In the genomic region with DNA sequence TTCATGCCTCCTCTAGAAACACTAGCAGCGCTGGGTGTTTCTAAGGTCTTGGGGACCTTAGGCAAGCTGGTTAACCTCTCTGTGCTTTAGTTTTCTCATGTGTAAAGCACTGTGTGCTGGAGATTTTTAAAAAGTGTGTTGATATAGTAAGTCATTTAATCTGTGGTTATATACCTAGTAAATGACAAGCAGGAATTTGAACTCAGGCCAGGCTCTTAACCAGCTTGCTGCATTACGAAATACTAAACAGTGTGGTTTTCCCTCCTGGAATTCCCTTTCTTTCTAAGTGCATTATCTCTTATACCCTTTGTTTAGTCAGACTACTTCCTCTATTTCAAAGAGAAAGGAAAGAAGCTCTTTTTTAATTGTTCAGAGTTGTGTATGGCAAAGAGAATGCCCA, we compare ENCODE assay signal across 11 cellular contexts. TPM values are rescaled to one million over a fixed set of nuclear protein-coding genes. Genes with fewer than 3 reads are reported as not detected.
DNase-seq lines count a peak whose midpoint lies in the region; ATAC-seq and TF ChIP-seq lines count a peak whose summit lies in the region.
"Had no signal": no experiment of that assay in that cellular context is flagged by ENCODE, and none has a peak within 500 bp of the region (broad histone marks: within the 10 kb centered on the region; RNA-seq: fewer than 3 reads in every experiment).

No MANE protein-coding gene starts in this region.

- POLR2A ChIA-PET in activated CD4-positive, alpha-beta T cell treated with anti-CD3 and anti-CD28 coated beads, Interleukin-2, amount 10 ng/mL, durations not matched to agents 7 days and 5 days (lab: Charles Lee): no interaction called here

- DNase-seq in SKM-1 treated with dmso at 0.1 percent for 144 hours (lab: John Stamatoyannopoulos, UW; ENCODE audit: unreplicated experiment) (peak; percentile 3), SKM-1 (lab: John Stamatoyannopoulos, UW; ENCODE audit: unreplicated experiment) (no peak), adipocyte (ENCODE audit: low read depth) (peak; percentile 71), kidney epithelial cell (ENCODE audit: low read depth) (peak; percentile 60), upper lobe of right lung (no peak), NCI-H510A treated with DMSO at 0.1 percent for 48 hours (lab: John Stamatoyannopoulos, UW) (no peak)
- DNase-seq in activated CD4-positive, alpha-beta T cell treated with anti-CD3 and anti-CD28 coated beads, Interleukin-2, amount 10 ng/mL, durations not matched to agents 7 days and 5 days: no peak
- no peak for DNase-seq in stimulated activated naive CD8-positive, alpha-beta T cell treated with anti-CD3 and anti-CD28 coated beads, Interleukin-15, amount 100 ng/mL, for 72 hours
- DNase-seq: effector memory CD8-positive, alpha-beta T cell; NCI-H187 had no signal

- H3K4me3 ChIP-seq in adipocyte (ENCODE audit: low read length): no peak overlapping the region
- no peak overlapping the region for H3K4me3 ChIP-seq in kidney epithelial cell (ENCODE audit: low read depth, low read length)
- H3K4me3 ChIP-seq in upper lobe of right lung: no peak overlapping the region

- no peak overlapping the region for H3K27ac Mint-ChIP-seq in activated CD4-positive, alpha-beta T cell treated with anti-CD3 and anti-CD28 coated beads, Interleukin-2, amount 10 ng/mL, durations not matched to agents 7 days and 5 days
- H3K27ac Mint-ChIP-seq in stimulated activated naive CD8-positive, alpha-beta T cell treated with anti-CD3 and anti-CD28 coated beads, Interleukin-15, amount 100 ng/mL, for 72 hours: no peak overlapping the region
- H3K27ac Mint-ChIP-seq: B cell; effector memory CD8-positive, alpha-beta T cell had no signal

- H3K27ac ChIP-seq in upper lobe of right lung: no peak overlapping the region

- intact Hi-C loops in upper lobe of right lung (cut with DNase I): no loop called here

- H3K9me3 ChIP-seq in adipocyte (ENCODE audit: control insufficient read depth, low read length) (no peaks in the 10 kb centered on the region), upper lobe of right lung (no peaks in the 10 kb centered on the region)

- CTCF ChIA-PET in activated CD4-positive, alpha-beta T cell treated with anti-CD3 and anti-CD28 coated beads, Interleukin-2, amount 10 ng/mL, durations not matched to agents 7 days and 5 days (lab: Charles Lee): no interaction called here

- H3K4me1 Mint-ChIP-seq in activated CD4-positive, alpha-beta T cell treated with anti-CD3 and anti-CD28 coated beads, Interleukin-2, amount 10 ng/mL, durations not matched to agents 7 days and 5 days: no peaks in the 10 kb centered on the region
- no peaks in the 10 kb centered on the region for H3K4me1 Mint-ChIP-seq in stimulated activated naive CD8-positive, alpha-beta T cell treated with anti-CD3 and anti-CD28 coated beads, Interleukin-15, amount 100 ng/mL, for 72 hours
- H3K4me1 Mint-ChIP-seq: B cell had no signal

- no peak for TF ChIP-seq CTCF in kidney epithelial cell (IDR thresholded peaks at IDR 0.05; ENCODE audit: insufficient read depth, low read length, poor library complexity, severe bottlenecking)
- TF ChIP-seq CTCF in upper lobe of right lung (IDR thresholded peaks at IDR 0.05): no peak

- no peaks in the 10 kb centered on the region for H3K36me3 Mint-ChIP-seq in activated CD4-positive, alpha-beta T cell treated with anti-CD3 and anti-CD28 coated beads, Interleukin-2, amount 10 ng/mL, durations not matched to agents 7 days and 5 days (ENCODE audit: low read depth)

- H3K4me1 ChIP-seq in adipocyte (ENCODE audit: control insufficient read depth, insufficient read depth, low read length) (peaks cover 17% of the 10 kb centered on the region), upper lobe of right lung (peaks cover 36% of the 10 kb centered on the region)

- H3K36me3 ChIP-seq in adipocyte (ENCODE audit: control insufficient read depth, insufficient read depth, low read length, severe bottlenecking) (no peaks in the 10 kb centered on the region), kidney epithelial cell (ENCODE audit: control insufficient read depth, insufficient read depth, low read length) (no peaks in the 10 kb centered on the region), upper lobe of right lung (no peaks in the 10 kb centered on the region)

- ATAC-seq in upper lobe of right lung: peak; percentile 62
- ATAC-seq in stimulated activated naive CD8-positive, alpha-beta T cell treated with anti-CD3 and anti-CD28 coated beads, Interleukin-15, amount 100 ng/mL, for 72 hours: no peak
- ATAC-seq: effector memory CD8-positive, alpha-beta T cell had no signal

- H3K9me3 Mint-ChIP-seq in activated CD4-positive, alpha-beta T cell treated with anti-CD3 and anti-CD28 coated beads, Interleukin-2, amount 10 ng/mL, durations not matched to agents 7 days and 5 days: no peaks in the 10 kb centered on the region
- no peaks in the 10 kb centered on the region for H3K9me3 Mint-ChIP-seq in stimulated activated naive CD8-positive, alpha-beta T cell treated with anti-CD3 and anti-CD28 coated beads, Interleukin-15, amount 100 ng/mL, for 72 hours
- H3K9me3 Mint-ChIP-seq: effector memory CD8-positive, alpha-beta T cell had no signal

- no peaks in the 10 kb centered on the region for H3K27me3 ChIP-seq in adipocyte (replicated peaks; ENCODE audit: control insufficient read depth, insufficient read depth, low read length)
- H3K27me3 ChIP-seq in kidney epithelial cell (ENCODE audit: control insufficient read depth, insufficient read depth, low read length): no peaks in the 10 kb centered on the region
- H3K27me3 ChIP-seq in upper lobe of right lung: peaks cover 4% of the 10 kb centered on the region

- H3K27me3 Mint-ChIP-seq in activated CD4-positive, alpha-beta T cell treated with anti-CD3 and anti-CD28 coated beads, Interleukin-2, amount 10 ng/mL, durations not matched to agents 7 days and 5 days: peaks cover 6% of the 10 kb centered on the region
- no peaks in the 10 kb centered on the region for H3K27me3 Mint-ChIP-seq in stimulated activated naive CD8-positive, alpha-beta T cell treated with anti-CD3 and anti-CD28 coated beads, Interleukin-15, amount 100 ng/mL, for 72 hours
- H3K27me3 Mint-ChIP-seq: effector memory CD8-positive, alpha-beta T cell had no signal

- H3K4me3 Mint-ChIP-seq in activated CD4-positive, alpha-beta T cell treated with anti-CD3 and anti-CD28 coated beads, Interleukin-2, amount 10 ng/mL, durations not matched to agents 7 days and 5 days: no peak overlapping the region
- H3K4me3 Mint-ChIP-seq in stimulated activated naive CD8-positive, alpha-beta T cell treated with anti-CD3 and anti-CD28 coated beads, Interleukin-15, amount 100 ng/mL, for 72 hours: no peak overlapping the region
- H3K4me3 Mint-ChIP-seq: B cell; effector memory CD8-positive, alpha-beta T cell had no signal

- H3K9ac ChIP-seq in adipocyte (ENCODE audit: low read length): no peak overlapping the region

RNA-seq across cellular contexts. Expression of gene NEO1, which starts 26.5 kb away (rescaled TPM):
- total RNA-seq in kidney epithelial cell (26.6 and 30.5 TPM in 2 replicates), upper lobe of right lung (44.8 TPM)
- 1 to 10 TPM; 4.3 to 5.8 TPM for total RNA-seq in activated CD4-positive, alpha-beta T cell treated with anti-CD3 and anti-CD28 coated beads, Interleukin-2, amount 10 ng/mL, durations not matched to agents 7 days and 5 days

Comparison
In these comparisons a context has a peak if more than half of its experiments do, and no peak if none do; other contexts are left out.
1. DNase-seq: peak in SKM-1 treated with dmso at 0.1 percent for 144 hours (single experiment), adipocyte (single experiment) and kidney epithelial cell (single experiment); none in SKM-1 (single experiment), upper lobe of right lung (single experiment), NCI-H510A treated with DMSO at 0.1 percent for 48 hours (single experiment), activated CD4-positive, alpha-beta T cell treated with anti-CD3 and anti-CD28 coated beads, Interleukin-2, amount 10 ng/mL, durations not matched to agents 7 days and 5 days (single experiment) and stimulated activated naive CD8-positive, alpha-beta T cell treated with anti-CD3 and anti-CD28 coated beads, Interleukin-15, amount 100 ng/mL, for 72 hours (0 of 2).